ENCODE assay signal across 26 cellular contexts in the genomic region with DNA sequence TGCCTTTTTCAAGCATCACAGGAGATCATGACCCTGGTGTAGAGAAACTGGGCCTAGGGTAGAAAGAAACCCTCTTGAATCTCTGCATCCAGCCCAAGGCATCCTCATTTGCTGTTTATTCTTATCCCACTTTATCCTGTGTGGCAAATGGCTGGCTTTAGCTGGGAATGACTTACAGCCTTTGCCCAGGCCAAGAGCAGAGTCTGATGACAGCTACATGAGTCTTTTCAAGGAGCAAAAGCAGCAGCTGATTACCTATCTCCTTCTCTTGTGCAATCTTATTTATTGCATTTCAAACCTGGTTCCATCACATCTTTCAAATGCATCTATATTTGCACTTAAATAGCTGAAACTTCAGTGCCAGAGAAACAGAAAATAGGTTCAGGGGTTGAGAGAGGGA. TPM values are rescaled to one million over a fixed set of nuclear protein-coding genes. Genes with fewer than 3 reads are reported as not detected.
"Had no signal": no experiment of that assay in that cellular context is flagged by ENCODE, and none has a peak within 500 bp of the region (broad histone marks: within the 10 kb centered on the region; RNA-seq: fewer than 3 reads in every experiment).

No MANE protein-coding gene starts in this region.

- ATAC-seq: stimulated activated effector memory CD8-positive, alpha-beta T cell treated with anti-CD3 and anti-CD28 coated beads, Interleukin-12 subunit alpha, Interleukin-12 subunit beta, amount 100 ng/mL, for 72 hours; WTC11 had no signal

- H3K27ac ChIP-seq: esophagus squamous epithelium, heart right ventricle, left ventricle myocardium inferior, neutrophil, right lobe of liver, thoracic aorta had no signal

- H3K4me1 ChIP-seq: heart right ventricle, left ventricle myocardium inferior, right lobe of liver had no signal

- H3K36me3 ChIP-seq: esophagus squamous epithelium, heart right ventricle, left ventricle myocardium inferior, neutrophil, right lobe of liver, thoracic aorta had no signal

- H3K27me3 ChIP-seq: right lobe of liver had no signal

- H3K4me3 ChIP-seq: esophagus squamous epithelium, heart right ventricle, left ventricle myocardium inferior, lung, right lobe of liver, thoracic aorta had no signal

- H3K9me3 ChIP-seq: esophagus squamous epithelium, heart right ventricle, left ventricle myocardium inferior, neutrophil, right lobe of liver, thoracic aorta had no signal

- DNase-seq: activated CD4-positive, alpha-beta memory T cell treated with anti-CD3 and anti-CD28 coated beads, Interleukin-2, amount 10 ng/mL, durations not matched to agents 7 days and 5 days; activated CD4-positive, alpha-beta T cell treated with anti-CD3 and anti-CD28 coated beads for 1 hour; activated CD4-positive, alpha-beta T cell treated with anti-CD3 and anti-CD28 coated beads, Interleukin-2, amount 10 ng/mL, durations not matched to agents 7 days and 5 days; activated CD8-positive, alpha-beta memory T cell treated with anti-CD3 and anti-CD28 coated beads, Interleukin-2, amount 50 U/mL, for 48 hours; activated gamma-delta T cell; activated naive CD4-positive, alpha-beta T cell treated with anti-CD3 and anti-CD28 coated beads, Interleukin-2, amount 10 ng/mL, durations not matched to agents 7 days and 5 days; activated naive CD8-positive, alpha-beta T cell treated with anti-CD3 and anti-CD28 coated beads, Interleukin-2, amount 10 ng/mL, durations not matched to agents 7 days and 5 days; activated T-cell treated with anti-CD3 and anti-CD28 coated beads, Interleukin-2, amount 50 U/mL, for 24 hours; dermis blood vessel endothelial cell; effector CD4-positive, alpha-beta T cell; esophagus squamous epithelium; foreskin melanocyte; heart right ventricle; left ventricle myocardium inferior; naive B cell; nephron progenitor cell; right lobe of liver; stimulated activated CD4-positive, alpha-beta T cell treated with anti-CD3 and anti-CD28 coated beads, Interleukin-4, amount 100 ng/mL, for 24 hours; T1000; trophoblast cell had no signal

RNA-seq across cellular contexts. Expression of a gene that starts 26.1 kb away (rescaled TPM):
- total RNA-seq: activated CD4-positive, alpha-beta memory T cell treated with anti-CD3 and anti-CD28 coated beads, Interleukin-2, amount 10 ng/mL, durations not matched to agents 7 days and 5 days; activated CD4-positive, alpha-beta T cell treated with anti-CD3 and anti-CD28 coated beads, Interleukin-2, amount 10 ng/mL, durations not matched to agents 7 days and 5 days; activated naive CD8-positive, alpha-beta T cell treated with anti-CD3 and anti-CD28 coated beads, Interleukin-2, amount 10 ng/mL, durations not matched to agents 7 days and 5 days; dermis blood vessel endothelial cell; subcutaneous adipose tissue; thoracic aorta had no signal
